ENCODE assay signal across 23 cellular contexts in the genomic region with DNA sequence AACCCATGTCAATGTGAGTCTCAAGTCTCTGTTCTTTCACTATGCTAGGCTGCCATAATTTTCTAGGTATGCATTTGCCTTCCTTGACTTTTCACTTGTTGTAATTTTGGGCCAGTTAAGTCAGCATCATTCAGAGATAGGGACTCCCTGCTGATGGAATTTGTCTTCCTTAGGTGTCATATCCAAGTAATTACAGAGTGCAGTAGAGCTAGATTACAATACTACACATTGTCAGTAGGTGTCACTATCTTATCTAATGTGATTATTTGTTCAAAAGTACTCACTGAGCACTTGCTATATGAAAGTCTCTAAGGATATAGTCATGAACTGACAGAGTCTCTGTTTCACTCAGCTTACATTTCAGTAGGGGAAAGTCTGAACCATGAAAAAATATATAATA. TPM values are rescaled to one million over a fixed set of nuclear protein-coding genes. Genes with fewer than 3 reads are reported as not detected.
A peak's percentile ranks its signal among the peaks of the same experiment; 100 is the strongest.
DNase-seq lines count a peak whose midpoint lies in the region; ATAC-seq, FAIRE-seq and TF ChIP-seq lines count a peak whose summit lies in the region.
"Had no signal": no experiment of that assay in that cellular context is flagged by ENCODE, and none has a peak within 500 bp of the region (broad histone marks: within the 10 kb centered on the region; RNA-seq: fewer than 3 reads in every experiment).

No MANE protein-coding gene starts in this region.

- TF ChIP-seq CTCF in GM13976 (IDR thresholded peaks at IDR 0.05; ENCODE audit: borderline replicate concordance, control extremely low read depth, extremely low read depth, insufficient read depth, missing control alignments) (no peak), NB4 (IDR thresholded peaks at IDR 0.05; ENCODE audit: low read depth, low read length) (no peak), mammary epithelial cell (conservative IDR thresholded peaks at IDR 0.05 in 1 of 2, IDR thresholded peaks at IDR 0.05 in 1 of 2; ENCODE audit: extremely low read depth in 1 of 2, insufficient read depth in 1 of 2, low read depth in 1 of 2, low read length in 2 of 2) (peak; percentile 46 to 58), neural crest cell (conservative IDR thresholded peaks at IDR 0.05) (peak; percentile 27)

- CTCF ChIA-PET in mammary epithelial cell (lab: Charles Lee; ENCODE audit: low non-redundant PET), result interaction anchor here (0.7 kb wide), 1 partner anchor 49 kb away, joined by 5 read pairs; no protein-coding TSS in a partner anchor

- no peaks in the 10 kb centered on the region for H4K20me1 ChIP-seq in mammary epithelial cell (ENCODE audit: insufficient read depth, low read length)

- no TSS peak for BruUV-seq in mammary epithelial cell (replicated peaks; lab: Mats Ljungman, UMichigan)

- H3K27ac ChIP-seq in mammary epithelial cell (ENCODE audit: insufficient read depth, low read depth, low read length), result no peak overlapping the region
- H3K27ac ChIP-seq: adrenal gland, colonic mucosa, VCaP had no signal

- peak; percentile 31 for DNase-seq in GM13976 (ENCODE audit: low spot score)
- peak; percentile 4 for DNase-seq in NB4 (ENCODE audit: low read depth)
- DNase-seq in mammary epithelial cell, result no peak
- DNase-seq in neural crest cell (ENCODE audit: low read depth, low spot score), result no peak
- no peak for DNase-seq in H54 (ENCODE audit: insufficient read length, low spot score)
- DNase-seq in GM12892 (ENCODE audit: insufficient read length), result no peak
- no peak for DNase-seq in effector CD8-positive, alpha-beta T cell (lab: John Stamatoyannopoulos, UW)
- DNase-seq: activated CD8-positive, alpha-beta memory T cell treated with anti-CD3 and anti-CD28 coated beads for 24 hours; adrenal gland; colonic mucosa; erythroblast; NCI-H1048; NCI-H2171; NK-92 treated with Interleukin-12 subunit alpha and Interleukin-12 subunit beta, amount 100 ng/mL, for 24 hours; SK-N-SH; stimulated activated CD4-positive, alpha-beta T cell treated with anti-CD3 and anti-CD28 coated beads, Interleukin-12 subunit alpha, Interleukin-12 subunit beta, amount 100 ng/mL, for 4 hours had no signal

- H3K27me3 Mint-ChIP-seq in neural crest cell (ENCODE audit: low read depth), result peaks cover 32% of the 10 kb centered on the region

- FAIRE-seq in H54 (lab: Jason Lieb, UNC), result no peak
- FAIRE-seq in GM12892 (lab: Jason Lieb, UNC), result no peak
- FAIRE-seq: HTR-8/SVneo had no signal

- no peaks in the 10 kb centered on the region for H3K9me3 ChIP-seq in mammary epithelial cell (replicated peaks; ENCODE audit: insufficient read depth, low read length)
- H3K9me3 ChIP-seq: adrenal gland, colonic mucosa had no signal

- no peak for ATAC-seq in HG02884 (IDR thresholded peaks at IDR 0.05; ENCODE audit: unreplicated experiment)
- ATAC-seq: activated T-helper 17 cell treated with anti-CD3 and anti-CD28 coated beads, Interleukin-2, amount 50 U/mL, for 72 hours had no signal

- intact Hi-C loops in mammary epithelial cell (cut with micrococcal nuclease), result loop anchor here (1.0 kb wide), 2 partner anchors 44 to 120 kb away; no protein-coding TSS in a partner anchor

- no peaks in the 10 kb centered on the region for H3K27me3 ChIP-seq in mammary epithelial cell (ENCODE audit: insufficient read depth, low read length)
- H3K27me3 ChIP-seq: adrenal gland, colonic mucosa had no signal

- dilution Hi-C loops in mammary epithelial cell (cut with HindIII; ENCODE audit: low sequenced_read_pairs), result no loop called here

- TF ChIP-seq POLR2A in NB4 (IDR thresholded peaks at IDR 0.05; ENCODE audit: extremely low read depth, insufficient read length) (no peak), H54 (IDR thresholded peaks at IDR 0.05; ENCODE audit: low read depth, low read length) (no peak), GM12892 (IDR thresholded peaks at IDR 0.05; ENCODE audit: low read depth, low read length) (no peak)

- H3K9ac ChIP-seq in mammary epithelial cell (ENCODE audit: insufficient read depth, low read length), result no peak overlapping the region
- H3K9ac ChIP-seq: SK-N-SH had no signal

- in situ Hi-C loops in GM13976 (cut with MboI; ENCODE audit: low sequenced_read_pairs, unreplicated experiment) (no loop called here), mammary epithelial cell (cut with MboI; ENCODE audit: low sequenced_read_pairs in 2 of 2) (no loop called here)

- H2AFZ ChIP-seq in mammary epithelial cell (ENCODE audit: low read depth, low read length), result no peak overlapping the region

- no peaks in the 10 kb centered on the region for H3K4me1 Mint-ChIP-seq in neural crest cell
- H3K4me1 Mint-ChIP-seq: activated T-helper 17 cell treated with anti-CD3 and anti-CD28 coated beads, Interleukin-2, amount 50 U/mL, for 72 hours; CD14-positive monocyte had no signal

- H3K27ac Mint-ChIP-seq in neural crest cell (ENCODE audit: unreplicated experiment), result no peak overlapping the region
- H3K27ac Mint-ChIP-seq: activated T-helper 17 cell treated with anti-CD3 and anti-CD28 coated beads, Interleukin-2, amount 50 U/mL, for 72 hours; CD14-positive monocyte; progenitor cell of endocrine pancreas had no signal

- H3K4me3 Mint-ChIP-seq in neural crest cell, result no peak overlapping the region
- H3K4me3 Mint-ChIP-seq: activated T-helper 17 cell treated with anti-CD3 and anti-CD28 coated beads, Interleukin-2, amount 50 U/mL, for 72 hours; CD14-positive monocyte had no signal

- peaks cover 3% of the 10 kb centered on the region for H3K9me3 Mint-ChIP-seq in neural crest cell

- no peaks in the 10 kb centered on the region for H3K4me1 ChIP-seq in mammary epithelial cell (ENCODE audit: insufficient read depth, low read length)
- H3K4me1 ChIP-seq: adrenal gland, colonic mucosa had no signal

- no peaks in the 10 kb centered on the region for H3K36me3 Mint-ChIP-seq in neural crest cell (ENCODE audit: low read depth)
- H3K36me3 Mint-ChIP-seq: CD14-positive monocyte had no signal

- H3K36me3 ChIP-seq in mammary epithelial cell (ENCODE audit: insufficient read depth, low read length), result no peaks in the 10 kb centered on the region
- H3K36me3 ChIP-seq: adrenal gland, colonic mucosa had no signal

- no peak overlapping the region for H3K4me2 ChIP-seq in mammary epithelial cell (ENCODE audit: insufficient read depth, low read depth, low read length)
- H3K4me2 ChIP-seq: SK-N-SH had no signal

- H3K4me3 ChIP-seq in NB4 (ENCODE audit: low read depth, low read length) (no peak overlapping the region), mammary epithelial cell (replicated peaks in 1 of 3; ENCODE audit: insufficient read depth in 1 of 3, low read depth in 2 of 3, low read length in 3 of 3) (no peak overlapping the region)
- H3K4me3 ChIP-seq: adrenal gland, colonic mucosa had no signal

- no peaks in the 10 kb centered on the region for H3K79me2 ChIP-seq in mammary epithelial cell (ENCODE audit: insufficient read depth, low read length)

RNA-seq across cellular contexts. Expression of gene SYN3, which starts 25.0 kb away (rescaled TPM):
- total RNA-seq in mammary epithelial cell, result not detected
- polyA plus RNA-seq in mammary epithelial cell, result not detected
- not detected for polyA minus RNA-seq in mammary epithelial cell
- 3.3 and 4.3 TPM in 2 replicates for total RNA-seq in neural crest cell
- polyA plus RNA-seq in GM12892 (2012; ENCODE audit: missing spikeins), result not detected
- total RNA-seq: activated T-helper 17 cell treated with anti-CD3 and anti-CD28 coated beads, Interleukin-2, amount 50 U/mL, for 72 hours; myocyte had no signal
- polyA plus RNA-seq: CD14-positive monocyte, SK-N-SH had no signal

Comparison
In these comparisons a context has a peak if more than half of its experiments do, and no peak if none do; other contexts are left out.
1. DNase-seq: peak in GM13976 (single experiment) and NB4 (single experiment); none in mammary epithelial cell (single experiment), neural crest cell (single experiment), H54 (single experiment), GM12892 (single experiment) and effector CD8-positive, alpha-beta T cell (single experiment).
2. CTCF ChIP-seq: peak in mammary epithelial cell (2 of 2) and neural crest cell (single experiment); none in GM13976 (single experiment) and NB4 (single experiment).